ENCODE assay signal across 8 cellular contexts in the genomic region with DNA sequence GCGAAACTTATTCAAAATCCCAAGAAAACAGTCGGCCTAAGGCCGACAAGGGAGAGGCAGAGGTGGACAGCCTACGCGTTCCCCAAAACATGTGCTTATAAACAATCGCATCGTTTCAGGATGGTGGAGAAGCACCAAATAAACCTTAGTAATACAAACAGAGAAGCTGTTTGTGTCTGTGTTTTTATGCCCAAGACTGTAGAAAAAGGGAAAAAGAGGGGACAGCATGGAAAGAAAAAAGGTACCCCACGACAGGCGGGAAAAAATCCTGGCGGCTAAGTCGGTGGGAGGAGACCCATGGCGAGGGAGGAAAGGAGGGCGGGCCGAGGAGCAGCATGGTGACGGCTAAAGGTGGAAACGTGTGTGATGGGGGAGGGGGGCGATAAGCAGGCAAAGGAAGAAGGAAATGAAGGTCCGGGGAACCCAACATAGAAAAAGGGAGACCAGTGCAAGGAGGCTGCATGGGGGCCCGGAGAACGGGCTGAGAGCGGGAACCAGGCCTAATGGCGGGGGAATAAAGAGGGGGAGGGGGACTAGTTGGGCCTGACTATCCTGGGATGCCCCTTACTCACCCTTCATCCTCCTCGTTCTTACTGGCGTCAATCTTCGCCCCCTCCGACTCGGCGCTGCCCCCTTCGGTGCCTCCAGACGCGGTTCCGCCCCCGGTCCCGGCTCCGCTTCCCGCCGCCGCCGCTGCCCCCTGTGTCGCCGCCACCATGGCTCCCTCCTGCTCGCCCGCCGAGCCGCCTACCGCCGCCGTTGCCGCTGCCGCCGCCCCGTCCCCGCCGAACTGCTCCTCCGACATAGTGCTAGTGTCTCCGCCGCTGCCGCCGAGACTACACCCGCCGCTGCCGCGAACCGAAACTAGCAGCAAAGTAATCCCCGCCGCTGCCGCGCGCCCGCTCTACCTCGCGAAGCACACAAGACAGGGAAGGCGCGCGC. TPM values are rescaled to one million over a fixed set of nuclear protein-coding genes. Genes with fewer than 3 reads are reported as not detected.
DNase-seq lines count a peak whose midpoint lies in the region; ATAC-seq and TF ChIP-seq lines count a peak whose summit lies in the region.

No MANE protein-coding gene starts in this region.

- BruUV-seq in A673 (replicated peaks; lab: Mats Ljungman, UMichigan), result no TSS peak

- CTCF ChIA-PET in A673 (lab: Charles Lee), result no interaction called here

- POLR2A ChIA-PET in A673 (lab: Charles Lee; ENCODE audit: low non-redundant PET), result interaction anchor here (0.5 kb wide), 2 partner anchors 48 to 58 kb away, joined by 3 read pairs; no protein-coding TSS in a partner anchor

- H3K4me1 Mint-ChIP-seq in central memory CD8-positive, alpha-beta T cell, result peaks cover 62% of the 10 kb centered on the region

- intact Hi-C loops in A673 (cut with micrococcal nuclease; ENCODE audit: unreplicated experiment), result no loop called here

- H3K27me3 ChIP-seq in A673 (replicated peaks; ENCODE audit: insufficient read depth, low read depth, low read length, poor library complexity), result no peaks in the 10 kb centered on the region

- no peaks in the 10 kb centered on the region for H3K9me3 ChIP-seq in A673 (ENCODE audit: low read depth, low read length, poor library complexity, severe bottlenecking)

- peaks cover 46% of the 10 kb centered on the region for H3K36me3 Mint-ChIP-seq in central memory CD8-positive, alpha-beta T cell (ENCODE audit: insufficient read depth)

- peak overlapping the region; percentile 93 for H3K4me3 Mint-ChIP-seq in central memory CD8-positive, alpha-beta T cell

- peaks cover 15% of the 10 kb centered on the region for H3K4me1 ChIP-seq in A673 (ENCODE audit: insufficient read depth, low read length, poor library complexity, severe bottlenecking)

- no peaks in the 10 kb centered on the region for H3K9me3 Mint-ChIP-seq in central memory CD8-positive, alpha-beta T cell

- peak overlapping the region; percentile 97 for H3K27ac Mint-ChIP-seq in central memory CD8-positive, alpha-beta T cell (ENCODE audit: low read depth)

- no peaks in the 10 kb centered on the region for H3K27me3 Mint-ChIP-seq in central memory CD8-positive, alpha-beta T cell

- TF ChIP-seq CTCF in A673 (conservative IDR thresholded peaks at IDR 0.05; ENCODE audit: low read depth, low read length), result no peak

- H3K27ac ChIP-seq in A673 (ENCODE audit: low read depth, low read length, poor library complexity, severe bottlenecking), result peak overlapping the region; percentile 99

- ATAC-seq in GM18858 (IDR thresholded peaks at IDR 0.05; ENCODE audit: unreplicated experiment), result peak; percentile 2
- peak; percentile 18 for ATAC-seq in HG03097 (IDR thresholded peaks at IDR 0.05; ENCODE audit: low FRiP score, unreplicated experiment)
- peak; percentile 26 for ATAC-seq in central memory CD8-positive, alpha-beta T cell (replicated peaks; ENCODE audit: extremely low read depth, poor library complexity, severe bottlenecking)

- H3K4me3 ChIP-seq in A673 (ENCODE audit: low read depth, low read length, poor library complexity, severe bottlenecking), result peak overlapping the region; percentile 86

- peaks cover 42% of the 10 kb centered on the region for H3K36me3 ChIP-seq in A673 (ENCODE audit: insufficient read depth, low read length, poor library complexity, severe bottlenecking)

- DNase-seq in A673 (ENCODE audit: low spot score) (peak; percentile 79), NCI-H2196 (lab: John Stamatoyannopoulos, UW; ENCODE audit: unreplicated experiment) (peak; percentile 55), kidney tubule cell (ENCODE audit: low spot score) (peak; percentile 85)
- peak; percentile 43 for DNase-seq in activated CD4-positive, CD25-positive, alpha-beta regulatory T cell treated with anti-CD3 and anti-CD28 coated beads, Interleukin-2, amount 50 U/mL, for 16 hours (ENCODE audit: low read depth, low spot score)
- DNase-seq in central memory CD8-positive, alpha-beta T cell (ENCODE audit: low spot score in 2 of 2), result peak; percentile 24 to 40
- peak; percentile 29 to 44 for DNase-seq in stimulated activated CD4-positive, alpha-beta T cell treated with anti-CD3 and anti-CD28 coated beads, Interleukin-1b, Interleukin-23, amount 100 ng/mL, for 1 hour (ENCODE audit: low read depth in 2 of 2)

RNA-seq across cellular contexts. Expression of gene HNRNPD, which starts 0.6 kb away (rescaled TPM):
- total RNA-seq in A673 (2021), result 313 and 316 TPM in 2 replicates

RNA-seq across cellular contexts. Expression of gene HNRNPDL, which starts 57.1 kb away (rescaled TPM):
- 317 and 320 TPM in 2 replicates for total RNA-seq in A673 (2021)

RNA-seq across cellular contexts. Expression of gene ENOPH1, which starts 57.2 kb away (rescaled TPM):
- 27.3 and 29.3 TPM in 2 replicates for total RNA-seq in A673 (2021)

Comparison
In these comparisons a context has a peak if more than half of its experiments do, and no peak if none do; other contexts are left out.
1. Peak in every context shown above with its lines: DNase-seq, ATAC-seq, H3K4me3 ChIP-seq and H3K27ac ChIP-seq.
2. DNase-seq: peak in every context shown above with its lines; median percentile 85 in kidney tubule cell; 79 in A673; 55 in NCI-H2196; 43 in activated CD4-positive, CD25-positive, alpha-beta regulatory T cell treated with anti-CD3 and anti-CD28 coated beads, Interleukin-2, amount 50 U/mL, for 16 hours; 36 in stimulated activated CD4-positive, alpha-beta T cell treated with anti-CD3 and anti-CD28 coated beads, Interleukin-1b, Interleukin-23, amount 100 ng/mL, for 1 hour; 32 in central memory CD8-positive, alpha-beta T cell.